8 cellular contexts compared by ENCODE assay signal in genomic region chr17:44707755-44708400, GRCh38. TPM values are rescaled to one million over a fixed set of nuclear protein-coding genes. Genes with fewer than 3 reads are reported as not detected.
DNase-seq lines count a peak whose midpoint lies in the region; ATAC-seq and TF ChIP-seq lines count a peak whose summit lies in the region.

No MANE protein-coding gene starts in this region.

- H3K4me1 ChIP-seq in colonic mucosa (peaks cover 3% of the 10 kb centered on the region), mucosa of descending colon (ENCODE audit: low read depth) (peaks cover 4% of the 10 kb centered on the region)

- DNase-seq in AG04450 (ENCODE audit: low read depth, low spot score): no peak
- no peak for DNase-seq in Jurkat, Clone E6-1 (ENCODE audit: low read depth, low spot score)
- no peak for DNase-seq in colonic mucosa
- no peak for DNase-seq in mucosa of descending colon
- DNase-seq in occipital lobe (lab: John Stamatoyannopoulos, UW): no peak
- no peak for DNase-seq in activated T-cell treated with anti-CD3 and anti-CD28 coated beads, Interleukin-2, amount 50 U/mL, for 1 hour
- no peak for DNase-seq in NCI-H1105 treated with DMSO at 0.1 percent for 48 hours (lab: John Stamatoyannopoulos, UW)

- ATAC-seq in mucosa of descending colon (no peak), GM18907 (IDR thresholded peaks at IDR 0.05; ENCODE audit: unreplicated experiment) (no peak)

- H3K27me3 ChIP-seq in AG04450 (ENCODE audit: control insufficient read depth, insufficient read depth, low read length) (no peaks in the 10 kb centered on the region), colonic mucosa (no peaks in the 10 kb centered on the region)

- TF ChIP-seq CTCF in AG04450 (IDR thresholded peaks at IDR 0.05; ENCODE audit: low read depth, low read length): no peak
- TF ChIP-seq CTCF in colonic mucosa (IDR thresholded peaks at IDR 0.05): no peak
- TF ChIP-seq CTCF in mucosa of descending colon (IDR thresholded peaks at IDR 0.05): no peak

- H3K4me3 ChIP-seq in AG04450 (ENCODE audit: low read depth, low read length) (peak overlapping the region; percentile 99), colonic mucosa (peak overlapping the region; percentile 86), mucosa of descending colon (peak overlapping the region; percentile 58)
- peak overlapping the region; percentile 100 for H3K4me3 ChIP-seq in Jurkat, Clone E6-1 (ENCODE audit: low read length)

- POLR2A ChIA-PET in AG04450 (lab: Yijun Ruan, JAX): interaction anchor here (1.0 kb wide), 1 partner anchor 151 kb away, joined by 4 read pairs; the partner anchor contains the start of gene FZD2

- H3K36me3 ChIP-seq in colonic mucosa (no peaks in the 10 kb centered on the region), mucosa of descending colon (ENCODE audit: low read depth) (no peaks in the 10 kb centered on the region)

- peak overlapping the region; percentile 77 for H3K27ac ChIP-seq in AG04450 (ENCODE audit: low read depth, low read length)
- H3K27ac ChIP-seq in colonic mucosa: no peak overlapping the region

- H3K9me3 ChIP-seq in AG04450 (ENCODE audit: control insufficient read depth, insufficient read depth, low read length): no peaks in the 10 kb centered on the region
- no peaks in the 10 kb centered on the region for H3K9me3 ChIP-seq in colonic mucosa
- no peaks in the 10 kb centered on the region for H3K9me3 ChIP-seq in mucosa of descending colon

- intact Hi-C loops in colonic mucosa (cut with DNase I) (no loop called here), mucosa of descending colon (cut with DNase I, micrococcal nuclease) (no loop called here)

- CTCF ChIA-PET in AG04450 (lab: Charles Lee): no interaction called here

- peak overlapping the region in 1 of 2 donors; percentile 79 for H3K9ac ChIP-seq in colonic mucosa (ENCODE audit: low read depth in 2 of 2, low read length in 2 of 2)

RNA-seq across cellular contexts. Expression of gene DBF4B, which starts 0.6 kb away (rescaled TPM):
- polyA plus RNA-seq in AG04450 (2011; rRNA removed): 2.6 and 3.0 TPM in 2 replicates
- 4.0 and 4.2 TPM in 2 replicates for polyA minus RNA-seq in AG04450 (2011; rRNA and poly(A)+ RNA removed)
- 30.2 TPM for polyA plus RNA-seq in Jurkat, Clone E6-1 (2012; ENCODE audit: insufficient read depth, insufficient read length)
- total RNA-seq in colonic mucosa (10 to 100 TPM in 1 of 2 donors, 1 to 10 TPM in 1; 5.6 to 14.4 TPM), mucosa of descending colon (10 to 100 TPM in 1 of 3 donors, 1 to 10 TPM in 2; 4.9 to 10.2 (median 7.2) TPM), occipital lobe (3.1 TPM)

RNA-seq across cellular contexts. Expression of gene CCDC43, which starts 18.3 kb away (rescaled TPM):
- polyA plus RNA-seq in AG04450 (2011; rRNA removed): 13.4 and 18.0 TPM in 2 replicates
- polyA minus RNA-seq in AG04450 (2011; rRNA and poly(A)+ RNA removed): 6.9 and 14.5 TPM in 2 replicates
- 38.8 TPM for polyA plus RNA-seq in Jurkat, Clone E6-1 (2012; ENCODE audit: insufficient read depth, insufficient read length)
- 10 to 100 TPM; 22.2 to 25.5 TPM for total RNA-seq in colonic mucosa
- total RNA-seq in mucosa of descending colon: 10 to 100 TPM; 14.3 to 19.1 (median 18.7) TPM
- total RNA-seq in occipital lobe: 39.1 TPM

RNA-seq across cellular contexts. Expression of gene ADAM11, which starts 50.9 kb away (rescaled TPM):
- 0.29 and 0.37 TPM in 2 replicates for polyA plus RNA-seq in AG04450 (2011; rRNA removed)
- 0.17 and 0.28 TPM in 2 replicates for polyA minus RNA-seq in AG04450 (2011; rRNA and poly(A)+ RNA removed)
- polyA plus RNA-seq in Jurkat, Clone E6-1 (2012; ENCODE audit: insufficient read depth, insufficient read length): 6.4 TPM
- total RNA-seq in colonic mucosa (under 1 TPM; 0.42 TPM), mucosa of descending colon (1 to 10 TPM in 1 of 3 donors, under 1 TPM in 1, not detected in 1; 0.17 to 4.7 TPM), occipital lobe (19.0 TPM)

RNA-seq across cellular contexts. Expression of gene MEIOC, which starts 51.6 kb away (rescaled TPM):
- polyA plus RNA-seq in AG04450 (2011; rRNA removed): 0.21 and 0.36 TPM in 2 replicates
- polyA minus RNA-seq in AG04450 (2011; rRNA and poly(A)+ RNA removed): 0.26 and 0.46 TPM in 2 replicates
- not detected for polyA plus RNA-seq in Jurkat, Clone E6-1 (2012; ENCODE audit: insufficient read depth, insufficient read length)
- not detected for total RNA-seq in colonic mucosa
- under 1 TPM in 1 of 3 donors, not detected in 2; 0.16 TPM for total RNA-seq in mucosa of descending colon
- 0.47 TPM for total RNA-seq in occipital lobe
